In the genomic region with DNA sequence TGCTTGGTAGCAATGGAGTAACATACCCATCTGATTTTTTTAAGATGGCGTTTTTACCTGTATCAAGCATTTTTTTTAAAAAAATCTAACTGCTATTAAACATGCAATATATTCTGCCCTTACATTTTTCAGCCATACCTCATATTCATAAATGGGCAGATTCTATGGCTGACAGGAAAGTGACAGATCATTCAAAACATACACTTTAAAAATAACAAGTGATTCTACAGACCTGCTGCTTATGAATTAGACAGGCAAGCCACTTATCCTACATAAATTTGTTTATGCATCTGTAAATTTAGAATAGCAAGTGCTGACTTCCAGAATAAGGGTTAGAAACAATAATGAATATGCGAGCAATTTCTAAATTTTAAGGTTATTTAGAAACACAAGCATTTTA, we compare ENCODE assay signal across 28 cellular contexts.
"Had no signal": no experiment of that assay in that cellular context is flagged by ENCODE, and none has a peak within 500 bp of the region (broad histone marks: within the 10 kb centered on the region; RNA-seq: fewer than 3 reads in every experiment).

No MANE protein-coding gene starts in this region.

- H3K4me3 ChIP-seq: stomach, suprapubic skin, testis, thoracic aorta, thyroid gland, tibial artery, tibial nerve, transverse colon, upper lobe of left lung, upper lobe of right lung, uterus, vagina had no signal

- H3K4me3 Mint-ChIP-seq: stimulated activated effector memory CD8-positive, alpha-beta T cell treated with anti-CD3 and anti-CD28 coated beads, Interleukin-12 subunit alpha, Interleukin-12 subunit beta, amount 100 ng/mL, for 72 hours; stimulated activated memory B cell treated with anti-CD40 and anti-IgM and Interleukin-4, amounts not matched to agents 10 μg/mL and 1 μg/mL and 100 μg/mL, for 72 hours; stimulated activated naive B cell treated with anti-CD40 and anti-IgM and Interleukin-4, amounts not matched to agents 10 μg/mL and 1 μg/mL and 100 μg/mL, for 72 hours; stimulated activated naive CD8-positive, alpha-beta T cell treated with anti-CD3 and anti-CD28 coated beads, Interleukin-15, amount 100 ng/mL, for 72 hours; stimulated activated naive CD8-positive, alpha-beta T cell treated with anti-CD3 and anti-CD28 coated beads, Interleukin-15, Interleukin-2, amounts not matched to agents 100 ng/mL and 50 ng/mL, for 24 hours; type B pancreatic cell had no signal

- H3K27me3 ChIP-seq: stomach, suprapubic skin, testis, thyroid gland, tibial artery, tibial nerve, transverse colon, upper lobe of left lung, upper lobe of right lung, uterus, vagina had no signal

- H3K27ac ChIP-seq: stomach, suprapubic skin, testis, thoracic aorta, thyroid gland, tibial artery, tibial nerve, transverse colon, upper lobe of left lung, upper lobe of right lung, uterus, vagina had no signal

- H3K9me3 Mint-ChIP-seq: stimulated activated effector memory CD8-positive, alpha-beta T cell treated with anti-CD3 and anti-CD28 coated beads, Interleukin-12 subunit alpha, Interleukin-12 subunit beta, amount 100 ng/mL, for 72 hours; stimulated activated naive CD8-positive, alpha-beta T cell treated with anti-CD3 and anti-CD28 coated beads, Interleukin-15, amount 100 ng/mL, for 72 hours; stimulated activated naive CD8-positive, alpha-beta T cell treated with anti-CD3 and anti-CD28 coated beads, Interleukin-15, Interleukin-2, amounts not matched to agents 100 ng/mL and 50 ng/mL, for 24 hours; type B pancreatic cell had no signal

- H3K4me1 ChIP-seq: stomach, suprapubic skin, testis, thyroid gland, tibial artery, tibial nerve, transverse colon, upper lobe of left lung, upper lobe of right lung, uterus, vagina had no signal

- H3K4me1 Mint-ChIP-seq: stimulated activated effector memory CD8-positive, alpha-beta T cell treated with anti-CD3 and anti-CD28 coated beads, Interleukin-12 subunit alpha, Interleukin-12 subunit beta, amount 100 ng/mL, for 72 hours; stimulated activated memory B cell treated with anti-CD40 and anti-IgM and Interleukin-4, amounts not matched to agents 10 μg/mL and 1 μg/mL and 100 μg/mL, for 72 hours; stimulated activated naive B cell treated with anti-CD40 and anti-IgM and Interleukin-4, amounts not matched to agents 10 μg/mL and 1 μg/mL and 100 μg/mL, for 72 hours; stimulated activated naive CD8-positive, alpha-beta T cell treated with anti-CD3 and anti-CD28 coated beads, Interleukin-15, amount 100 ng/mL, for 72 hours had no signal

- DNase-seq: stimulated activated CD4-positive, alpha-beta T cell treated with anti-CD3 and anti-CD28 coated beads, Interleukin-2, amount 100 ng/mL, for 48 hours; stimulated activated CD4-positive, alpha-beta T cell treated with anti-CD3 and anti-CD28 coated beads, Interleukin-4, amount 100 ng/mL, for 1 hour; stimulated activated CD4-positive, alpha-beta T cell treated with anti-CD3 and anti-CD28 coated beads, Interleukin-4, amount 100 ng/mL, for 24 hours; stimulated activated CD4-positive, alpha-beta T cell treated with anti-CD3 and anti-CD28 coated beads, Interleukin-4, amount 100 ng/mL, for 4 hours; stimulated activated CD8-positive, alpha-beta memory T cell treated with anti-CD3 and anti-CD28 coated beads, Interleukin-4, amount 100 ng/mL, for 48 hours; stimulated activated naive B cell treated with anti-CD40 and anti-IgM and Interleukin-4, amounts not matched to agents 10 μg/mL and 1 μg/mL and 100 μg/mL, for 72 hours; stimulated activated naive CD4-positive, alpha-beta T cell; stimulated activated naive CD4-positive, alpha-beta T cell treated with Interleukin-2 at 50 U/mL for 16 hours; stimulated activated naive CD8-positive, alpha-beta T cell treated with anti-CD3 and anti-CD28 coated beads, Interleukin-15, amount 100 ng/mL, for 72 hours; stimulated activated naive CD8-positive, alpha-beta T cell treated with anti-CD3 and anti-CD28 coated beads, Interleukin-15, Interleukin-2, amounts not matched to agents 100 U/mL and 50 U/mL, for 24 hours; stomach; substantia nigra; testis; thyroid gland; tibial artery; transverse colon; trophoblast cell; upper lobe of left lung; upper lobe of right lung; uterus had no signal

- H3K27me3 Mint-ChIP-seq: stimulated activated naive CD8-positive, alpha-beta T cell treated with anti-CD3 and anti-CD28 coated beads, Interleukin-15, Interleukin-2, amounts not matched to agents 100 ng/mL and 50 ng/mL, for 24 hours had no signal

- H3K9me3 ChIP-seq: stomach, suprapubic skin, testis, thoracic aorta, thyroid gland, tibial artery, tibial nerve, transverse colon, upper lobe of left lung, upper lobe of right lung, uterus, vagina had no signal

- H3K36me3 ChIP-seq: stomach, suprapubic skin, thoracic aorta, thyroid gland, tibial artery, tibial nerve, transverse colon, upper lobe of left lung, upper lobe of right lung, uterus, vagina had no signal

- H3K27ac Mint-ChIP-seq: stimulated activated effector memory CD8-positive, alpha-beta T cell treated with anti-CD3 and anti-CD28 coated beads, Interleukin-12 subunit alpha, Interleukin-12 subunit beta, amount 100 ng/mL, for 72 hours; stimulated activated memory B cell treated with anti-CD40 and anti-IgM and Interleukin-4, amounts not matched to agents 10 μg/mL and 1 μg/mL and 100 μg/mL, for 72 hours; stimulated activated naive B cell treated with anti-CD40 and anti-IgM and Interleukin-4, amounts not matched to agents 10 μg/mL and 1 μg/mL and 100 μg/mL, for 72 hours; stimulated activated naive CD8-positive, alpha-beta T cell treated with anti-CD3 and anti-CD28 coated beads, Interleukin-15, amount 100 ng/mL, for 72 hours; stimulated activated naive CD8-positive, alpha-beta T cell treated with anti-CD3 and anti-CD28 coated beads, Interleukin-15, Interleukin-2, amounts not matched to agents 100 ng/mL and 50 ng/mL, for 24 hours; type B pancreatic cell had no signal

- H3K36me3 Mint-ChIP-seq: stimulated activated effector memory CD8-positive, alpha-beta T cell treated with anti-CD3 and anti-CD28 coated beads, Interleukin-12 subunit alpha, Interleukin-12 subunit beta, amount 100 ng/mL, for 72 hours; stimulated activated memory B cell treated with anti-CD40 and anti-IgM and Interleukin-4, amounts not matched to agents 10 μg/mL and 1 μg/mL and 100 μg/mL, for 72 hours; stimulated activated naive B cell treated with anti-CD40 and anti-IgM and Interleukin-4, amounts not matched to agents 10 μg/mL and 1 μg/mL and 100 μg/mL, for 72 hours; type B pancreatic cell had no signal
